ENCODE assay signal across 17 cellular contexts in the genomic region with DNA sequence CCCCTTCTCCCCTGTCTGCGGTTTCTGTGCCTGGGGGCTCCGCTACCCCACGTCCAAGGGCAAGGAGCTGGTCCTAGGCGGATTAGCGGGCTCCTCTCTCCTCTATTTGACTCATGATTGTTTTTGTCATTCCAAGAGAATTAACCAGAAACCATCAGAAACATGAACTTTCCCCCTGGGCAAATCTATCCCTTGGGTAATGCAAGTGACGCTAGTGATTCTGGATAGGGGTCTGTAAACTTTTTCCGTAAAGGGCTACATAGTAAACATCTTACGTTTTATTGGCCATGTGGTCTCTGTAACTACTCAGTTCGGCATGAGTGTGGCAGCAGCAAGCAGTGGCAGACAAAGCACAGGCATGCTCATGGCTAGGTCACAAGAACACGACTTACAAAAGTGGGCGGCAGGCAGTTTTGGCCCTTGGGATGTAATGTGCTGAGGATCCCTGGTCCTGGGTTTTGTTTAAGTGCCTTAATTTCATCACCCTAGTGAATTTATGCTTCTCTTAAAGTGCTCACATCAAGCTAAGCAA. TPM values are rescaled to one million over a fixed set of nuclear protein-coding genes. Genes with fewer than 3 reads are reported as not detected.
DNase-seq lines count a peak whose midpoint lies in the region; ATAC-seq and TF ChIP-seq lines count a peak whose summit lies in the region.
"Had no signal": no experiment of that assay in that cellular context is flagged by ENCODE, and none has a peak within 500 bp of the region (broad histone marks: within the 10 kb centered on the region; RNA-seq: fewer than 3 reads in every experiment).

No MANE protein-coding gene starts in this region.

- DNase-seq in GM23338 (ENCODE audit: low spot score) (no peak), T1000 (lab: John Stamatoyannopoulos, UW) (peak; percentile 24), left kidney (ENCODE audit: low read depth, low spot score) (peak; percentile 14), sigmoid colon (peak; percentile 77), upper lobe of right lung (no peak), MCF 10A (ENCODE audit: unreplicated experiment) (no peak), ecto neural progenitor cell (ENCODE audit: low spot score) (no peak)
- DNase-seq: ACHN; Caco-2; CD4-positive, alpha-beta T cell; GF-D8; GOT3 had no signal

- H3K27ac Mint-ChIP-seq in GM23338: no peak overlapping the region
- H3K27ac Mint-ChIP-seq in MCF 10A (ENCODE audit: low read depth, unreplicated experiment): no peak overlapping the region
- H3K27ac Mint-ChIP-seq: CD4-positive, alpha-beta T cell; IgD-negative memory B cell had no signal

- no peak overlapping the region for H3K4me3 Mint-ChIP-seq in GM23338
- H3K4me3 Mint-ChIP-seq in MCF 10A (ENCODE audit: unreplicated experiment): no peak overlapping the region
- H3K4me3 Mint-ChIP-seq: CD4-positive, alpha-beta T cell; IgD-negative memory B cell had no signal

- peaks cover 10% of the 10 kb centered on the region; the same call in 2 of the 3 replicates for H3K4me1 Mint-ChIP-seq in GM23338
- no peaks in the 10 kb centered on the region for H3K4me1 Mint-ChIP-seq in MCF 10A (ENCODE audit: insufficient read depth, unreplicated experiment)

- H2AFZ ChIP-seq in GM23338: peak overlapping the region; percentile 83

- no peaks in the 10 kb centered on the region for H3F3A ChIP-seq in GM23338 (replicated peaks; ENCODE audit: low read depth)

- CTCF ChIA-PET in MCF 10A (lab: Yijun Ruan, JAX): interaction anchor here (0.6 to 4.2 kb wide), 5 partner anchors 10 to 1713 kb away, joined by 3 to 28 read pairs (median 6); no protein-coding TSS in a partner anchor

- peaks cover 5% of the 10 kb centered on the region; the same call in 1 of the 3 replicates for H3K36me3 Mint-ChIP-seq in GM23338 (ENCODE audit: low read depth)
- H3K36me3 Mint-ChIP-seq in MCF 10A (ENCODE audit: insufficient read depth, unreplicated experiment): no peaks in the 10 kb centered on the region

- H3K4me3 ChIP-seq in GM23338 (no peak overlapping the region), sigmoid colon (no peak overlapping the region), upper lobe of right lung (no peak overlapping the region)
- H3K4me3 ChIP-seq: HAP-1 had no signal

- intact Hi-C loops in sigmoid colon (cut with DNase I) (no loop called here), upper lobe of right lung (cut with DNase I) (no loop called here), MCF 10A (cut with micrococcal nuclease) (no loop called here)

- no TSS peak for BruUV-seq in MCF 10A (replicated peaks; lab: Mats Ljungman, UMichigan)

- POLR2A ChIA-PET in MCF 10A (lab: Yijun Ruan, JAX): interaction anchor here (0.7 kb wide), 1 partner anchor 119 kb away, joined by 3 read pairs; no protein-coding TSS in a partner anchor

- H3K27me3 ChIP-seq in GM23338 (ENCODE audit: insufficient read depth): no peaks in the 10 kb centered on the region
- no peaks in the 10 kb centered on the region for H3K27me3 ChIP-seq in sigmoid colon
- H3K27me3 ChIP-seq in upper lobe of right lung: peaks cover 8% of the 10 kb centered on the region

- TF ChIP-seq CTCF in GM23338 (conservative IDR thresholded peaks at IDR 0.05; ENCODE audit: low read depth in 2 of 2): no peak
- no peak for TF ChIP-seq CTCF in sigmoid colon (IDR thresholded peaks at IDR 0.05)
- TF ChIP-seq CTCF in upper lobe of right lung (IDR thresholded peaks at IDR 0.05): no peak
- TF ChIP-seq CTCF in MCF 10A (IDR thresholded peaks at IDR 0.05; ENCODE audit: unreplicated experiment): no peak

- no peaks in the 10 kb centered on the region for H3K9me2 ChIP-seq in GM23338 (ENCODE audit: insufficient read depth)

- TF ChIP-seq EP300 in sigmoid colon (IDR thresholded peaks at IDR 0.05): peak; percentile 41 to 93 (median 72)

- no peaks in the 10 kb centered on the region for H3K79me2 ChIP-seq in GM23338 (replicated peaks; ENCODE audit: insufficient read depth)

- H3K4me1 ChIP-seq in GM23338 (ENCODE audit: insufficient read depth): no peaks in the 10 kb centered on the region
- peaks cover 0 to 22% (median 11%) of the 10 kb centered on the region in 4 donors for H3K4me1 ChIP-seq in sigmoid colon
- no peaks in the 10 kb centered on the region for H3K4me1 ChIP-seq in upper lobe of right lung
- H3K4me1 ChIP-seq: Caco-2, HAP-1 had no signal

- H3K9me3 ChIP-seq in sigmoid colon (no peaks in the 10 kb centered on the region), upper lobe of right lung (no peaks in the 10 kb centered on the region)
- H3K9me3 ChIP-seq: Caco-2, HAP-1 had no signal

- no peak overlapping the region for H3K4me2 ChIP-seq in GM23338

- no peak for TF ChIP-seq POLR2A in sigmoid colon (IDR thresholded peaks at IDR 0.05)

- H3K27ac ChIP-seq in GM23338 (ENCODE audit: low read depth) (no peak overlapping the region), sigmoid colon (peak overlapping the region in 2 of 4 donors; percentile 40 to 68), upper lobe of right lung (no peak overlapping the region)
- H3K27ac ChIP-seq: C4-2B had no signal

- H3K9me3 Mint-ChIP-seq in GM23338 (peaks cover 7% of the 10 kb centered on the region; the same call in 2 of the 3 replicates), MCF 10A (ENCODE audit: unreplicated experiment) (no peaks in the 10 kb centered on the region)
- H3K9me3 Mint-ChIP-seq: CD4-positive, alpha-beta T cell; IgD-negative memory B cell had no signal

- no peaks in the 10 kb centered on the region for H3K36me3 ChIP-seq in GM23338 (ENCODE audit: insufficient read depth)
- H3K36me3 ChIP-seq in sigmoid colon: no peaks in the 10 kb centered on the region
- H3K36me3 ChIP-seq in upper lobe of right lung: no peaks in the 10 kb centered on the region
- H3K36me3 ChIP-seq: HAP-1 had no signal

- no peaks in the 10 kb centered on the region for H4K20me1 ChIP-seq in GM23338 (replicated peaks; ENCODE audit: insufficient read depth)

- 76 to 77% methylated on average over 11 of the region's 11 CpGs for WGBS in sigmoid colon, 2 donors

- ATAC-seq in GM23338 (no peak), upper lobe of right lung (no peak)

- H3K27me3 Mint-ChIP-seq in GM23338 (ENCODE audit: insufficient read depth, low read depth, poor library complexity) (peaks cover 13% of the 10 kb centered on the region), MCF 10A (ENCODE audit: insufficient read depth, unreplicated experiment) (no peaks in the 10 kb centered on the region)
- H3K27me3 Mint-ChIP-seq: CD4-positive, alpha-beta T cell had no signal

TF ChIP-seq in GM23338, 12 proteins besides CTCF, POLR2A, EP300 and RAD21 (continues in another document):
- TF ChIP-seq, protein P1, sequence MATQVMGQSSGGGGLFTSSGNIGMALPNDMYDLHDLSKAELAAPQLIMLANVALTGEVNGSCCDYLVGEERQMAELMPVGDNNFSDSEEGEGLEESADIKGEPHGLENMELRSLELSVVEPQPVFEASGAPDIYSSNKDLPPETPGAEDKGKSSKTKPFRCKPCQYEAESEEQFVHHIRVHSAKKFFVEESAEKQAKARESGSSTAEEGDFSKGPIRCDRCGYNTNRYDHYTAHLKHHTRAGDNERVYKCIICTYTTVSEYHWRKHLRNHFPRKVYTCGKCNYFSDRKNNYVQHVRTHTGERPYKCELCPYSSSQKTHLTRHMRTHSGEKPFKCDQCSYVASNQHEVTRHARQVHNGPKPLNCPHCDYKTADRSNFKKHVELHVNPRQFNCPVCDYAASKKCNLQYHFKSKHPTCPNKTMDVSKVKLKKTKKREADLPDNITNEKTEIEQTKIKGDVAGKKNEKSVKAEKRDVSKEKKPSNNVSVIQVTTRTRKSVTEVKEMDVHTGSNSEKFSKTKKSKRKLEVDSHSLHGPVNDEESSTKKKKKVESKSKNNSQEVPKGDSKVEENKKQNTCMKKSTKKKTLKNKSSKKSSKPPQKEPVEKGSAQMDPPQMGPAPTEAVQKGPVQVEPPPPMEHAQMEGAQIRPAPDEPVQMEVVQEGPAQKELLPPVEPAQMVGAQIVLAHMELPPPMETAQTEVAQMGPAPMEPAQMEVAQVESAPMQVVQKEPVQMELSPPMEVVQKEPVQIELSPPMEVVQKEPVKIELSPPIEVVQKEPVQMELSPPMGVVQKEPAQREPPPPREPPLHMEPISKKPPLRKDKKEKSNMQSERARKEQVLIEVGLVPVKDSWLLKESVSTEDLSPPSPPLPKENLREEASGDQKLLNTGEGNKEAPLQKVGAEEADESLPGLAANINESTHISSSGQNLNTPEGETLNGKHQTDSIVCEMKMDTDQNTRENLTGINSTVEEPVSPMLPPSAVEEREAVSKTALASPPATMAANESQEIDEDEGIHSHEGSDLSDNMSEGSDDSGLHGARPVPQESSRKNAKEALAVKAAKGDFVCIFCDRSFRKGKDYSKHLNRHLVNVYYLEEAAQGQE (IDR thresholded peaks at IDR 0.05; ENCODE audit: unreplicated experiment): no peak

RNA-seq across cellular contexts. Expression of a gene that starts 0.7 kb away (rescaled TPM):
- total RNA-seq in GM23338 (2014; rRNA removed; shearing (Covaris generic)): not detected in 2 replicates
- polyA plus RNA-seq in GM23338 (2016; fragmentation: Nextera tagmentation; extraction: Ambion mirVana): 0.73 TPM in 1 of 2 replicates, not detected in the other
- total RNA-seq in sigmoid colon: not detected
- polyA plus RNA-seq in sigmoid colon: not detected
- total RNA-seq in upper lobe of right lung: not detected
- total RNA-seq in MCF 10A (2022): not detected in 2 replicates
- total RNA-seq: Caco-2; CD4-positive, alpha-beta T cell; HepG2 had no signal
- polyA plus RNA-seq: BJ, HepG2, IgD-negative memory B cell had no signal

RNA-seq across cellular contexts. Expression of a gene that starts 12.5 kb away (rescaled TPM):
- total RNA-seq in GM23338 (2014; rRNA removed; shearing (Covaris generic)): not detected in 2 replicates
- polyA plus RNA-seq in GM23338 (2016; fragmentation: Nextera tagmentation; extraction: Ambion mirVana) (not detected in 2 replicates), sigmoid colon (not detected)
- total RNA-seq in sigmoid colon (not detected), upper lobe of right lung (not detected), MCF 10A (2022) (not detected in 2 replicates)
- total RNA-seq: CD4-positive, alpha-beta T cell; HepG2 had no signal
- polyA plus RNA-seq: BJ, HepG2, IgD-negative memory B cell had no signal

RNA-seq across cellular contexts. Expression of a gene that starts 30.7 kb away (rescaled TPM):
- 12.9 and 18.1 TPM in 2 replicates for total RNA-seq in GM23338 (2014; rRNA removed; shearing (Covaris generic))
- 7.3 and 8.1 TPM in 2 replicates for polyA plus RNA-seq in GM23338 (2016; fragmentation: Nextera tagmentation; extraction: Ambion mirVana)
- 10 to 100 TPM; 14.4 to 22.9 (median 20.9) TPM for total RNA-seq in sigmoid colon
- 1 to 10 TPM; 3.9 to 6.4 (median 4.2) TPM for polyA plus RNA-seq in sigmoid colon
- 10.8 TPM for total RNA-seq in upper lobe of right lung
- 9.6 and 10.9 TPM in 2 replicates for total RNA-seq in MCF 10A (2022)

RNA-seq across cellular contexts. Expression of a gene that starts 38.9 kb away (rescaled TPM):
- not detected in 2 replicates for total RNA-seq in GM23338 (2014; rRNA removed; shearing (Covaris generic))
- polyA plus RNA-seq in GM23338 (2016; fragmentation: Nextera tagmentation; extraction: Ambion mirVana): not detected in 2 replicates
- total RNA-seq in sigmoid colon: not detected
- polyA plus RNA-seq in sigmoid colon: not detected
- total RNA-seq in upper lobe of right lung: not detected
- total RNA-seq in MCF 10A (2022): not detected in 2 replicates
- total RNA-seq: Caco-2; CD4-positive, alpha-beta T cell; HepG2 had no signal
- polyA plus RNA-seq: BJ, HepG2, IgD-negative memory B cell had no signal

Comparison
In these comparisons a context has a peak if more than half of its experiments do, and no peak if none do; other contexts are left out.
1. DNase-seq: peak in T1000 (single experiment), left kidney (single experiment) and sigmoid colon (single experiment); none in GM23338 (single experiment), upper lobe of right lung (single experiment), MCF 10A (single experiment) and ecto neural progenitor cell (single experiment).